In genomic region chr4:107757860-107758476, GRCh38 we compare ENCODE assay signal across 8 cellular contexts. TPM values are rescaled to one million over a fixed set of nuclear protein-coding genes. Genes with fewer than 3 reads are reported as not detected.
DNase-seq lines count a peak whose midpoint lies in the region; ATAC-seq, FAIRE-seq and TF ChIP-seq lines count a peak whose summit lies in the region.

No MANE protein-coding gene starts in this region.

- H3K4me1 ChIP-seq in Loucy (ENCODE audit: insufficient read depth, low read length, poor library complexity, severe bottlenecking): no peaks in the 10 kb centered on the region
- H3K4me1 ChIP-seq in ascending aorta: no peaks in the 10 kb centered on the region
- H3K4me1 ChIP-seq in HepG2 (ENCODE audit: insufficient read depth, low read length): peaks cover 17% of the 10 kb centered on the region

- intact Hi-C loops in ascending aorta (cut with DNase I): loop anchor here (5.0 to 10.0 kb wide), 2 partner anchors 64 to 817 kb away; partner anchors contain the start of gene SGMS2
- intact Hi-C loops in HepG2 (cut with micrococcal nuclease; ENCODE audit: unreplicated experiment): no loop called here

- H4K20me1 ChIP-seq in Loucy (ENCODE audit: insufficient read depth, low read length, poor library complexity, severe bottlenecking): no peaks in the 10 kb centered on the region
- H4K20me1 ChIP-seq in HepG2 (ENCODE audit: insufficient read depth, low read length): no peaks in the 10 kb centered on the region

- no TSS peak for BruUV-seq in HepG2 (replicated peaks; lab: Mats Ljungman, UMichigan)

- peak overlapping the region; percentile 48; the same call in 1 of the 2 replicates for H2AFZ ChIP-seq in Loucy (ENCODE audit: low read length)
- no peak overlapping the region for H2AFZ ChIP-seq in HepG2 (ENCODE audit: low read length)

- H3K4me3 ChIP-seq in Loucy (ENCODE audit: low read length, poor library complexity, severe bottlenecking) (no peak overlapping the region), ascending aorta (no peak overlapping the region), HepG2 (replicated peaks in 1 of 3; ENCODE audit: insufficient read depth in 1 of 3, low read depth in 2 of 3, low read length in 3 of 3) (no peak overlapping the region)

- WGBS in HepG2 (ENCODE audit: low lambda C conversion rate): 18% methylated on average over 2 of the region's 2 CpGs

- H3K9me2 ChIP-seq in Loucy (replicated peaks; ENCODE audit: low read depth, low read length): no peaks in the 10 kb centered on the region

- H3K79me2 ChIP-seq in Loucy (ENCODE audit: insufficient read depth, low read length): no peaks in the 10 kb centered on the region
- H3K79me2 ChIP-seq in HepG2 (ENCODE audit: insufficient read depth, low read length): no peaks in the 10 kb centered on the region

- TF ChIP-seq EP300 in HepG2 (IDR thresholded peaks at IDR 0.05; ENCODE audit: low read depth in 2 of 2, low read length in 2 of 2) (no peak), HepG2 (CRISPR knock-in tag; IDR thresholded peaks at IDR 0.05; ENCODE audit: borderline replicate concordance) (no peak)

- CTCF ChIA-PET in HepG2 (lab: Yijun Ruan, JAX; ENCODE audit: low intra/inter-chr PET ratio, low total read pairs): interaction anchor here (5.6 kb wide), 1 partner anchor 156 kb away, joined by 72 read pairs; no protein-coding TSS in a partner anchor

- H3K36me3 ChIP-seq in Loucy (ENCODE audit: insufficient read depth, low read length): no peaks in the 10 kb centered on the region
- no peaks in the 10 kb centered on the region for H3K36me3 ChIP-seq in ascending aorta
- H3K36me3 ChIP-seq in HepG2 (replicated peaks in 1 of 2; ENCODE audit: control insufficient read depth in 1 of 2, insufficient read depth in 2 of 2, low read length in 2 of 2): no peaks in the 10 kb centered on the region

- no peak for FAIRE-seq in HepG2 (lab: Jason Lieb, UNC)

- DNase-seq in NCI-H1417 (lab: John Stamatoyannopoulos, UW): peak in 2 of 3 experiments; percentile 2 to 63
- DNase-seq in NCI-H1417 treated with DMSO at 0.1 percent for 48 hours (lab: John Stamatoyannopoulos, UW): no peak
- no peak for DNase-seq in ascending aorta (ENCODE audit: low spot score in 2 of 2)
- DNase-seq in HepG2 (ENCODE audit: low spot score): peak; percentile 28
- no peak for DNase-seq in activated CD4-positive, alpha-beta T cell treated with anti-CD3 and anti-CD28 coated beads for 1 hour
- no peak for DNase-seq in nucleus accumbens (lab: John Stamatoyannopoulos, UW)

- H3K4me2 ChIP-seq in Loucy (ENCODE audit: low read depth, low read length, poor library complexity, severe bottlenecking) (no peak overlapping the region), HepG2 (ENCODE audit: low read depth, low read length) (no peak overlapping the region)

- TF ChIP-seq POLR2A in HepG2 (IDR thresholded peaks at IDR 0.05; ENCODE audit: insufficient read depth in 1 of 2, low read depth in 2 of 2, low read length in 2 of 2): no peak

- no peak overlapping the region for H3K27ac ChIP-seq in ascending aorta
- H3K27ac ChIP-seq in HepG2 (ENCODE audit: extremely low read length, insufficient read depth, low read length): no peak overlapping the region

- TF ChIP-seq CTCF in Loucy (conservative IDR thresholded peaks at IDR 0.05; ENCODE audit: low read length) (peak; percentile 76), ascending aorta (IDR thresholded peaks at IDR 0.05) (peak; percentile 13 to 66 (median 65)), HepG2 (CRISPR knock-in tag; IDR thresholded peaks at IDR 0.05) (no peak)

- in situ Hi-C loops in HepG2 (cut with HindIII; ENCODE audit: extremely low pct_ligation_motif_present, low pct_unique_long_range_greater_than_20kb): loop anchor here (5.0 kb wide), 1 partner anchor 154 kb away; no protein-coding TSS in a partner anchor

- H3K9me3 ChIP-seq in Loucy (ENCODE audit: insufficient read depth, low read depth, low read length) (no peaks in the 10 kb centered on the region), ascending aorta (no peaks in the 10 kb centered on the region), HepG2 (ENCODE audit: low read length) (no peaks in the 10 kb centered on the region)

- H3F3A ChIP-seq in Loucy (ENCODE audit: low read depth): no peaks in the 10 kb centered on the region

- no peak for TF ChIP-seq RAD21 in HepG2 (CRISPR knock-in tag; IDR thresholded peaks at IDR 0.05)

- no peak overlapping the region for H3K9ac ChIP-seq in Loucy (ENCODE audit: low read depth, low read length, poor library complexity, severe bottlenecking)
- H3K9ac ChIP-seq in HepG2 (ENCODE audit: insufficient read depth, low read depth, low read length): no peak overlapping the region

- POLR2A ChIA-PET in HepG2 (lab: Yijun Ruan, JAX): no interaction called here

- ATAC-seq in HepG2 (no peak), GM18870 (IDR thresholded peaks at IDR 0.05; ENCODE audit: unreplicated experiment) (no peak)

- H3K27me3 ChIP-seq in Loucy (ENCODE audit: insufficient read depth, low read length, poor library complexity, severe bottlenecking): peaks cover 8% of the 10 kb centered on the region
- H3K27me3 ChIP-seq in ascending aorta: no peaks in the 10 kb centered on the region
- no peaks in the 10 kb centered on the region for H3K27me3 ChIP-seq in HepG2 (ENCODE audit: control insufficient read depth in 1 of 2, insufficient read depth in 2 of 2, low read length in 2 of 2)

TF ChIP-seq in HepG2, 621 proteins besides CTCF, POLR2A, EP300 and RAD21 (continues in another document):
- TF ChIP-seq HNRNPK (IDR thresholded peaks at IDR 0.05; ENCODE audit: low read depth, low read length, poor library complexity, severe bottlenecking) (no peak), HNF1B (CRISPR knock-in tag; IDR thresholded peaks at IDR 0.05) (no peak), E2F5 (CRISPR knock-in tag; conservative IDR thresholded peaks at IDR 0.05) (no peak), SMC3 (IDR thresholded peaks at IDR 0.05; ENCODE audit: low read length) (peak; percentile 35; the same call in 1 of the 2 replicates), STAG1 (CRISPR knock-in tag; IDR thresholded peaks at IDR 0.05) (peak; percentile 39), ONECUT2 (CRISPR knock-in tag; IDR thresholded peaks at IDR 0.05) (no peak), TARDBP (CRISPR knock-in tag; IDR thresholded peaks at IDR 0.05) (no peak), ZSCAN20 (CRISPR knock-in tag; IDR thresholded peaks at IDR 0.05; ENCODE audit: borderline replicate concordance) (no peak)
- TF ChIP-seq, protein P1, sequence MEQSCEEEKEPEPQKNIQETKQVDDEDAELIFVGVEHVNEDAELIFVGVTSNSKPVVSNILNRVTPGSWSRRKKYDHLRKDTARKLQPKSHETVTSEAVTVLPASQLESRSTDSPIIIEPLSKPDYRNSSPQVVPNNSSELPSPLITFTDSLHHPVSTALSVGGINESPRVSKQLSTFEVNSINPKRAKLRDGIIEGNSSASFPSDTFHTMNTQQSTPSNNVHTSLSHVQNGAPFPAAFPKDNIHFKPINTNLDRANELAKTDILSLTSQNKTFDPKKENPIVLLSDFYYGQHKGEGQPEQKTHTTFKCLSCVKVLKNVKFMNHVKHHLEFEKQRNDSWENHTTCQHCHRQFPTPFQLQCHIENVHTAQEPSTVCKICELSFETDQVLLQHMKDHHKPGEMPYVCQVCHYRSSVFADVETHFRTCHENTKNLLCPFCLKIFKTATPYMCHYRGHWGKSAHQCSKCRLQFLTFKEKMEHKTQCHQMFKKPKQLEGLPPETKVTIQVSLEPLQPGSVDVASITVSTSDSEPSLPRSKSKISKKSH (CRISPR knock-in tag; IDR thresholded peaks at IDR 0.05; ENCODE audit: borderline replicate concordance): no peak

RNA-seq across cellular contexts. Expression of gene PAPSS1, which starts 37.9 kb away (rescaled TPM):
- 17.9 TPM for total RNA-seq in ascending aorta
- 126 and 170 TPM in 2 replicates for total RNA-seq in HepG2 (2016; rRNA removed; fragmentation: Illumina TruSeq; extraction: Trizol)
- 73.6 and 81.4 TPM in 2 replicates for total RNA-seq in HepG2 (2016; cell fraction: cytosol; rRNA removed; fragmentation: Illumina TruSeq; extraction: Trizol; ENCODE audit: low read depth)
- total RNA-seq in HepG2 (2016; cell fraction: insoluble cytoplasmic fraction; rRNA removed; fragmentation: Illumina TruSeq; extraction: Trizol): 127 and 163 TPM in 2 replicates
- 33.8 and 41.6 TPM in 2 replicates for total RNA-seq in HepG2 (2016; cell fraction: membrane; rRNA removed; fragmentation: Illumina TruSeq; extraction: Trizol)
- total RNA-seq in HepG2 (2016; cell fraction: nucleus; rRNA removed; fragmentation: Illumina TruSeq; extraction: Trizol): 77.5 and 82.3 TPM in 2 replicates
- 71.9 and 105 TPM in 2 replicates for polyA plus RNA-seq in HepG2 (2011; rRNA removed)
- polyA plus RNA-seq in HepG2 (2011; cell fraction: cytosol; rRNA removed): 84.4 and 86.8 TPM in 2 replicates
- 50.7 and 63.9 TPM in 2 replicates for polyA plus RNA-seq in HepG2 (2011; cell fraction: nucleus; rRNA removed)
- 64.1 and 73.2 TPM in 2 replicates for polyA plus RNA-seq in HepG2 (2012)
- polyA plus RNA-seq in HepG2 (2016; cell fraction: cytosol; fragmentation: Illumina TruSeq; extraction: Trizol; ENCODE audit: low read depth): 4.8 and 5.5 TPM in 2 replicates
- polyA plus RNA-seq in HepG2 (2016; cell fraction: insoluble cytoplasmic fraction; fragmentation: Illumina TruSeq; extraction: Trizol; ENCODE audit: low read depth): 147 and 149 TPM in 2 replicates
- 9.3 and 13.3 TPM in 2 replicates for polyA plus RNA-seq in HepG2 (2016; cell fraction: membrane; fragmentation: Illumina TruSeq; extraction: Trizol; ENCODE audit: low read depth)
- polyA plus RNA-seq in HepG2 (2016; cell fraction: nucleus; fragmentation: Illumina TruSeq; extraction: Trizol; ENCODE audit: insufficient read depth, low read depth): 67.7 and 74.4 TPM in 2 replicates
- polyA minus RNA-seq in HepG2 (2011; rRNA and poly(A)+ RNA removed; ENCODE audit: low replicate concordance): 32.2 and 93.6 TPM in 2 replicates
- 53.5 and 55.5 TPM in 2 replicates for polyA minus RNA-seq in HepG2 (2011; cell fraction: cytosol; rRNA and poly(A)+ RNA removed)
- polyA minus RNA-seq in HepG2 (2011; cell fraction: nucleus; rRNA and poly(A)+ RNA removed): 75.1 and 79.7 TPM in 2 replicates

Comparison
In these comparisons a context has a peak if more than half of its experiments do, and no peak if none do; other contexts are left out.
1. DNase-seq: peak in NCI-H1417 (2 of 3) and HepG2 (single experiment); none in NCI-H1417 treated with DMSO at 0.1 percent for 48 hours (single experiment), ascending aorta (0 of 2), activated CD4-positive, alpha-beta T cell treated with anti-CD3 and anti-CD28 coated beads for 1 hour (single experiment) and nucleus accumbens (0 of 56).